In the genomic region with DNA sequence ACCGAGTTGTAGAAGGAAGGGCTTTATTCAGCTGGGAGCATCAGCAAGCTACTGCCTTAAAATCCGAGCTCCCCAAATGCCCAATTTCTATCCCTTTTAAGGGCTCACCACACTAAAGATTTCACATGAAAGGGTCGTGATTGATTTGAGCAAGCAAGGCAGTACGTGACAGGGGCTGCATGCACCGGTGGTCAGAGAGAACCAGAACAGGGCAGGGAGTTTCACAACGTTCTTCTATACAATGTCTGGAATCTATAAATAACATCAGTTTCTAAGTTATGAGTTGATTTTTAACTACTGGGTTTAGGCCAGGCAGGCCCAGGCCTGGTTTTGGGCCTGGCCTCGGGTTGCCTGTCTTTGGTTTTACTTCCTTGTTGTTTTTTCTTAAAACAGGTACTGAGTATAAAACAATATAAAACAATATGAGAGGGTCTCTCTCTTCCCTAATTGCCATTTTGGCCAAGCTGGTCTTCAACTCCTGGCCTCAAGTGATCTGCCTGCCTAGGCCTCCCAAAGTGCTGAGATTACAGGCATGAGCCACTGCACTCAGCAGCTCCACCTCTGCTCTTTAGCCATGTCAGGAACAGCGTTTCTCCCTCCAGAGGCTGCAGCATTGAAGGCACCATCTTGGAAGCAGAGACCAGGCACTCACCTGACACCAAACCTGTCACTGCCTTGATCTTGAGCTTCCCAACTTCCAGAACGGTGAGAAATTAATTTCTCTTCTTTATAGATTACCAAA, we compare ENCODE assay signal across 8 cellular contexts.
DNase-seq lines count a peak whose midpoint lies in the region; ATAC-seq and TF ChIP-seq lines count a peak whose summit lies in the region.
"Not testable (repeated sequence)": the region's sequence is repeated elsewhere in the genome, so short reads cannot be mapped to it uniquely, and the experiment has no call there.

No MANE protein-coding gene starts in this region.

- H3K27ac ChIP-seq in OCI-LY3 (ENCODE audit: low read length) = peak overlapping the region; percentile 69

- not testable (repeated sequence) for H3K36me3 ChIP-seq in OCI-LY3 (replicated peaks; ENCODE audit: low read depth, low read length)

- not testable (repeated sequence) for H3K9me3 ChIP-seq in OCI-LY3 (ENCODE audit: insufficient read depth, low read length)

- peak overlapping the region; percentile 49 for H3K4me2 ChIP-seq in OCI-LY3 (ENCODE audit: low read length)

- H3K4me1 ChIP-seq in OCI-LY3 (ENCODE audit: low read length) = peaks cover 27% of the 10 kb centered on the region

- not testable (repeated sequence) for H3K79me2 ChIP-seq in OCI-LY3 (ENCODE audit: low read length)

- TF ChIP-seq CTCF in GM12865 (IDR thresholded peaks at IDR 0.05; ENCODE audit: insufficient read depth, low read depth, low read length, missing control alignments); OCI-LY3 (IDR thresholded peaks at IDR 0.05; ENCODE audit: low read depth, low read length): not testable (repeated sequence)

- peak overlapping the region; percentile 93 for H2AFZ ChIP-seq in OCI-LY3 (ENCODE audit: low read depth, low read length)

- H3K27me3 ChIP-seq in OCI-LY3 (ENCODE audit: low read depth, low read length) = not testable (repeated sequence)

- peak overlapping the region; percentile 25; the same call in 1 of the 2 replicates for H3K9ac ChIP-seq in OCI-LY3 (ENCODE audit: low read length)

- peak overlapping the region; percentile 48 for H3K4me3 ChIP-seq in GM12865 (ENCODE audit: low read depth, low read length)
- H3K4me3 ChIP-seq in OCI-LY3 (ENCODE audit: low read length) = peak overlapping the region; percentile 18; the same call in 1 of the 2 replicates

- not testable (repeated sequence) for H4K20me1 ChIP-seq in OCI-LY3 (ENCODE audit: insufficient read depth, low read length)

- peak; percentile 78 for DNase-seq in GM12865 (ENCODE audit: low read depth)

- ATAC-seq in GM18867 (IDR thresholded peaks at IDR 0.05; ENCODE audit: unreplicated experiment) (peak; percentile 51), GM19372 (IDR thresholded peaks at IDR 0.05; ENCODE audit: low read depth, unreplicated experiment) (peak; percentile 53), GM21528 (IDR thresholded peaks at IDR 0.05; ENCODE audit: low FRiP score, unreplicated experiment) (peak; percentile 60), HG02642 (IDR thresholded peaks at IDR 0.05; ENCODE audit: poor library complexity, unreplicated experiment) (peak; percentile 63), HG03039 (IDR thresholded peaks at IDR 0.05; ENCODE audit: unreplicated experiment) (peak; percentile 33), HG03354 (IDR thresholded peaks at IDR 0.05; ENCODE audit: poor library complexity, severe bottlenecking, unreplicated experiment) (peak; percentile 69)

Comparison
In these comparisons a context has a peak if more than half of its experiments do, and no peak if none do; other contexts are left out.
1. Peak in every context shown above with its lines: DNase-seq, ATAC-seq, H3K4me3 ChIP-seq and H3K27ac ChIP-seq.